23 cellular contexts compared by ENCODE assay signal in the genomic region with DNA sequence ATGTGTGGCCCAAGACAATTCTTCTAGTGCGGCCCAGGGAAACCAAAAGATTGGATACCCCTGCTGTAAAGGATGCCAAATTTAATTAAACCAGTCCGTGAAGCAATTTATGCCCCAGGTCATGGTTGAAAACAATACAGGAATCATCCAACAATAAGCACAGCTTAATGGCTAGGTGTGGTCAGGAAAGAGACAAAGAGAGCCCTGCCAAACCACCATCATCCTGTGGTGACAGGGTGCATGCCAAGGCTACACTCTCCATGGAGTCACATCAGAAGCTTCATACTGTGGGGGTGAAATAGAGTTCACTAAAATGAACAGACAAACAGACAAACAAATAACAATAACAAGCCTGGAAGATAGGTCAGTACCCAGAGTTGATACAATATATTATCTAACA.
DNase-seq lines count a peak whose midpoint lies in the region; ATAC-seq and TF ChIP-seq lines count a peak whose summit lies in the region.
"Had no signal": no experiment of that assay in that cellular context is flagged by ENCODE, and none has a peak within 500 bp of the region (broad histone marks: within the 10 kb centered on the region; RNA-seq: fewer than 3 reads in every experiment).

No MANE protein-coding gene starts in this region.

- H3K4me3 ChIP-seq in astrocyte of the spinal cord (ENCODE audit: low read depth, low read length): no peak overlapping the region
- H3K4me3 ChIP-seq: testis had no signal

- H3K27ac Mint-ChIP-seq in activated CD4-positive, alpha-beta T cell treated with anti-CD3 and anti-CD28 coated beads, Interleukin-2, amount 10 ng/mL, durations not matched to agents 7 days and 5 days: peak overlapping the region; percentile 21
- H3K27ac Mint-ChIP-seq in activated CD4-positive, alpha-beta T cell treated with anti-CD3 and anti-CD28 coated beads for 36 hours: no peak overlapping the region
- H3K27ac Mint-ChIP-seq: natural killer cell treated with Interleukin-12 subunit alpha and Interleukin-12 subunit beta and Interleukin-15 and Interleukin-18, amount 100 ng/mL, for 72 hours; WTC11 had no signal

- TF ChIP-seq CTCF in astrocyte of the spinal cord (IDR thresholded peaks at IDR 0.05; ENCODE audit: low read depth, low read length): no peak

- in situ Hi-C loops in astrocyte of the spinal cord (cut with HindIII; ENCODE audit: low sequenced_read_pairs): no loop called here

- H3K9me3 Mint-ChIP-seq in activated CD4-positive, alpha-beta T cell treated with anti-CD3 and anti-CD28 coated beads, Interleukin-2, amount 10 ng/mL, durations not matched to agents 7 days and 5 days: no peaks in the 10 kb centered on the region
- H3K9me3 Mint-ChIP-seq in activated CD4-positive, alpha-beta T cell treated with anti-CD3 and anti-CD28 coated beads for 36 hours (ENCODE audit: low read depth): peaks cover 7% of the 10 kb centered on the region
- H3K9me3 Mint-ChIP-seq: natural killer cell treated with Interleukin-12 subunit alpha and Interleukin-12 subunit beta and Interleukin-15 and Interleukin-18, amount 100 ng/mL, for 72 hours had no signal

- POLR2A ChIA-PET in activated CD4-positive, alpha-beta T cell treated with anti-CD3 and anti-CD28 coated beads, Interleukin-2, amount 10 ng/mL, durations not matched to agents 7 days and 5 days (lab: Charles Lee): no interaction called here
- POLR2A ChIA-PET in activated CD4-positive, alpha-beta T cell treated with anti-CD3 and anti-CD28 coated beads for 36 hours (lab: Charles Lee): no interaction called here

- ATAC-seq in activated CD4-positive, alpha-beta T cell treated with anti-CD3 and anti-CD28 coated beads for 36 hours: no peak
- ATAC-seq in GM21529 (IDR thresholded peaks at IDR 0.05; ENCODE audit: unreplicated experiment): no peak
- ATAC-seq: natural killer cell treated with Interleukin-12 subunit alpha and Interleukin-12 subunit beta and Interleukin-15 and Interleukin-18, amount 100 ng/mL, for 72 hours; Panc1; WTC11 had no signal

- intact Hi-C loops in activated CD4-positive, alpha-beta T cell treated with anti-CD3 and anti-CD28 coated beads for 36 hours (cut with DNase I, micrococcal nuclease): no loop called here

- DNase-seq in activated CD4-positive, alpha-beta T cell treated with anti-CD3 and anti-CD28 coated beads, Interleukin-2, amount 10 ng/mL, durations not matched to agents 7 days and 5 days: peak; percentile 13
- DNase-seq in activated CD4-positive, alpha-beta T cell treated with anti-CD3 and anti-CD28 coated beads for 36 hours: no peak
- DNase-seq in H4 (ENCODE audit: low spot score) (peak; percentile 50), astrocyte of the spinal cord (ENCODE audit: low read depth, low spot score) (peak; percentile 19), renal cortical epithelial cell (ENCODE audit: low read depth) (peak; percentile 42), kidney glomerular epithelial cell (lab: John Stamatoyannopoulos, UW) (no peak), DMS153 (lab: John Stamatoyannopoulos, UW) (no peak)
- DNase-seq: activated effector memory CD4-positive, alpha-beta T cell treated with anti-CD3 and anti-CD28 coated beads, Interleukin-2, amount 50 U/mL, for 16 hours; activated T-cell treated with anti-CD3 and anti-CD28 coated beads for 4 hours; DMS53; GDM1; Karpas-422; kidney; NCI-H1694 treated with DMSO at 0.1 percent for 48 hours; NCI-H2171 treated with DMSO at 0.1 percent for 48 hours; NCI-H524; SHP77 treated with DMSO at 0.1 percent for 48 hours; stimulated activated naive CD4-positive, alpha-beta T cell treated with Interleukin-2 at 50 U/mL for 16 hours; testis had no signal

- H3K27me3 Mint-ChIP-seq in activated CD4-positive, alpha-beta T cell treated with anti-CD3 and anti-CD28 coated beads, Interleukin-2, amount 10 ng/mL, durations not matched to agents 7 days and 5 days: no peaks in the 10 kb centered on the region
- no peaks in the 10 kb centered on the region for H3K27me3 Mint-ChIP-seq in activated CD4-positive, alpha-beta T cell treated with anti-CD3 and anti-CD28 coated beads for 36 hours
- H3K27me3 Mint-ChIP-seq: natural killer cell treated with Interleukin-12 subunit alpha and Interleukin-12 subunit beta and Interleukin-15 and Interleukin-18, amount 100 ng/mL, for 72 hours had no signal

- no peak overlapping the region for H3K4me3 Mint-ChIP-seq in activated CD4-positive, alpha-beta T cell treated with anti-CD3 and anti-CD28 coated beads, Interleukin-2, amount 10 ng/mL, durations not matched to agents 7 days and 5 days
- no peak overlapping the region for H3K4me3 Mint-ChIP-seq in activated CD4-positive, alpha-beta T cell treated with anti-CD3 and anti-CD28 coated beads for 36 hours
- H3K4me3 Mint-ChIP-seq: natural killer cell treated with Interleukin-12 subunit alpha and Interleukin-12 subunit beta and Interleukin-15 and Interleukin-18, amount 100 ng/mL, for 72 hours; WTC11 had no signal

- CTCF ChIA-PET in activated CD4-positive, alpha-beta T cell treated with anti-CD3 and anti-CD28 coated beads, Interleukin-2, amount 10 ng/mL, durations not matched to agents 7 days and 5 days (lab: Charles Lee): interaction anchor here (0.6 kb wide), 1 partner anchor 47 kb away, joined by 3 read pairs; no protein-coding TSS in a partner anchor
- CTCF ChIA-PET in activated CD4-positive, alpha-beta T cell treated with anti-CD3 and anti-CD28 coated beads for 36 hours (lab: Charles Lee): no interaction called here

- peaks cover 9% of the 10 kb centered on the region for H3K4me1 Mint-ChIP-seq in activated CD4-positive, alpha-beta T cell treated with anti-CD3 and anti-CD28 coated beads, Interleukin-2, amount 10 ng/mL, durations not matched to agents 7 days and 5 days
- no peaks in the 10 kb centered on the region for H3K4me1 Mint-ChIP-seq in activated CD4-positive, alpha-beta T cell treated with anti-CD3 and anti-CD28 coated beads for 36 hours
- H3K4me1 Mint-ChIP-seq: WTC11 had no signal

- no peaks in the 10 kb centered on the region for H3K36me3 Mint-ChIP-seq in activated CD4-positive, alpha-beta T cell treated with anti-CD3 and anti-CD28 coated beads, Interleukin-2, amount 10 ng/mL, durations not matched to agents 7 days and 5 days (ENCODE audit: low read depth)
- H3K36me3 Mint-ChIP-seq in activated CD4-positive, alpha-beta T cell treated with anti-CD3 and anti-CD28 coated beads for 36 hours (ENCODE audit: low read depth): peaks cover 12% of the 10 kb centered on the region
- H3K36me3 Mint-ChIP-seq: natural killer cell treated with Interleukin-12 subunit alpha and Interleukin-12 subunit beta and Interleukin-15 and Interleukin-18, amount 100 ng/mL, for 72 hours had no signal

Comparison
In these comparisons a context has a peak if more than half of its experiments do, and no peak if none do; other contexts are left out.
1. DNase-seq: peak in activated CD4-positive, alpha-beta T cell treated with anti-CD3 and anti-CD28 coated beads, Interleukin-2, amount 10 ng/mL, durations not matched to agents 7 days and 5 days (single experiment), H4 (single experiment), astrocyte of the spinal cord (single experiment) and renal cortical epithelial cell (single experiment); none in activated CD4-positive, alpha-beta T cell treated with anti-CD3 and anti-CD28 coated beads for 36 hours (single experiment), kidney glomerular epithelial cell (single experiment) and DMS153 (single experiment).